Comparison of ENCODE assay signal across 8 cellular contexts in the genomic region with DNA sequence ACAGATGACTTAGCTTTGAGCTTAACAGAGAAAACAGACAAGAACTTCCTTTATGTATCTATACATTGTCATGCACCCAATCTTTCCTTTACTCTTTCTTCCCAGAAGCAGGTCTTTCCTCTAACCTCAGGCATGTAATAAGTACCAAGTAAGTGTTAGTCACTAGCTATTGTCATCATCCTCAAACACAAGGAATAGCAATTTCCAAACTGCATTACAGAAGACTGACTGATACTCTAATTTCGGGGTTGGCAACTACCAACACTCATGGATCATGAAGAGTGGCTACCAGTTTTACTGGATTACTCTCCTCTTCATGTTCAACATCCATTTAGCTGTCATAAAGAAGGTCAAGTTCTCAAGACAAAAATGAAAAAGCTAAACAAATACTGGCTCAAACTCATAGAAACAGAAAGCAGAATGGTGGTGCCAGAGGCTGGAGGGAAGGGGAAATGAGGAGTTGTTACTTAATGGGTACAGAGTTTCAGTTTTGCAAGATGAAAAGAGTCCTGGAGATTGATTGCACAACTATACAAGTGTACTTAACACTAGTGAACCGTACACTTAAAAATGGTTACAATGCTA.
DNase-seq lines count a peak whose midpoint lies in the region; ATAC-seq, FAIRE-seq and TF ChIP-seq lines count a peak whose summit lies in the region.

No MANE protein-coding gene starts in this region.

- POLR2A ChIA-PET in Panc1 (lab: Charles Lee) = interaction anchor here (0.5 kb wide), 1 partner anchor 33 kb away, joined by 3 read pairs; no protein-coding TSS in a partner anchor

- BruUV-seq in Panc1 (replicated peaks; lab: Mats Ljungman, UMichigan) = no TSS peak

- H3K27me3 ChIP-seq in Panc1 (ENCODE audit: control insufficient read depth, insufficient read depth, low read length) (no peaks in the 10 kb centered on the region), psoas muscle (ENCODE audit: insufficient read depth in 3 of 3, low read length in 2 of 3) (no peaks in the 10 kb centered on the region)

- peak; percentile 86 for FAIRE-seq in GM12891 (lab: Jason Lieb, UNC)

- no peak overlapping the region for H3K4me3 ChIP-seq in Panc1 (ENCODE audit: low read depth in 2 of 2, low read length in 2 of 2)
- H3K4me3 ChIP-seq in psoas muscle = no peak overlapping the region

- WGBS in psoas muscle, 3 donors = 64 to 88% (median 75%) methylated on average over 2 of the region's 2 CpGs

- in situ Hi-C loops in Panc1 (cut with HindIII; ENCODE audit: low pct_unique_long_range_greater_than_20kb, low sequenced_read_pairs) = no loop called here

- TF ChIP-seq CTCF in Panc1 (IDR thresholded peaks at IDR 0.05) (no peak), psoas muscle (IDR thresholded peaks at IDR 0.05) (no peak)

- DNase-seq in GM12891 (ENCODE audit: insufficient read length, low spot score) (no peak), Panc1 (ENCODE audit: low read depth, low spot score) (peak; percentile 70), psoas muscle (no peak), nucleus accumbens (lab: John Stamatoyannopoulos, UW) (no peak)
- DNase-seq in effector memory CD8-positive, alpha-beta T cell = no peak
- DNase-seq in activated effector memory CD4-positive, alpha-beta T cell treated with Interleukin-2 at 50 U/mL for 16 hours = no peak
- no peak for DNase-seq in activated CD8-positive, alpha-beta memory T cell treated with anti-CD3 and anti-CD28 coated beads, Interleukin-2, amount 50 U/mL, for 4 hours

- H3K9me3 ChIP-seq in Panc1 (ENCODE audit: control insufficient read depth, insufficient read depth, low read depth, low read length) (no peaks in the 10 kb centered on the region), psoas muscle (no peaks in the 10 kb centered on the region)

- no peaks in the 10 kb centered on the region for H3K36me3 ChIP-seq in Panc1 (ENCODE audit: control insufficient read depth, insufficient read depth, low read length)
- H3K36me3 ChIP-seq in psoas muscle (ENCODE audit: insufficient read depth in 1 of 2, low read depth in 1 of 2) = no peaks in the 10 kb centered on the region

- H3K27ac ChIP-seq in Panc1 (ENCODE audit: low read length) (no peak overlapping the region), psoas muscle (peak overlapping the region; percentile 59)

- peak overlapping the region; percentile 45 to 66 for H3K27ac Mint-ChIP-seq in effector memory CD8-positive, alpha-beta T cell

- peak; percentile 70 for ATAC-seq in HG02759 (IDR thresholded peaks at IDR 0.05; ENCODE audit: unreplicated experiment)
- peak; percentile 72; the same call in 1 of the 2 replicates for ATAC-seq in Panc1
- ATAC-seq in effector memory CD8-positive, alpha-beta T cell (replicated peaks) = peak; percentile 67
- peak; percentile 87 to 94 (median 94) for ATAC-seq in psoas muscle

- no peak for TF ChIP-seq POLR2A in GM12891 (IDR thresholded peaks at IDR 0.05; ENCODE audit: low read depth, low read length)

- peaks cover 44 to 75% of the 10 kb centered on the region in 2 donors for H3K4me1 Mint-ChIP-seq in effector memory CD8-positive, alpha-beta T cell (ENCODE audit: low read depth in 2 of 2)

- peak overlapping the region; percentile 38 to 50 for H3K4me3 Mint-ChIP-seq in effector memory CD8-positive, alpha-beta T cell

- peaks cover 24% of the 10 kb centered on the region for H3K36me3 Mint-ChIP-seq in effector memory CD8-positive, alpha-beta T cell (ENCODE audit: insufficient read depth)

- CTCF ChIA-PET in Panc1 (lab: Charles Lee) = no interaction called here

- intact Hi-C loops in Panc1 (cut with micrococcal nuclease; ENCODE audit: unreplicated experiment) (no loop called here), psoas muscle (cut with DNase I) (no loop called here)

- no peaks in the 10 kb centered on the region for H3K9me3 Mint-ChIP-seq in effector memory CD8-positive, alpha-beta T cell

- no peaks in the 10 kb centered on the region for H3K27me3 Mint-ChIP-seq in effector memory CD8-positive, alpha-beta T cell

- H3K4me1 ChIP-seq in Panc1 (ENCODE audit: control insufficient read depth, insufficient read depth, low read length) (peaks cover 22% of the 10 kb centered on the region), psoas muscle (peaks cover 64% of the 10 kb centered on the region)

TF ChIP-seq in GM12891, 5 proteins besides CTCF, POLR2A, EP300 and RAD21:
- no peak for TF ChIP-seq POU2F2 (IDR thresholded peaks at IDR 0.05; ENCODE audit: low read depth, low read length)
- TF ChIP-seq SPI1 (IDR thresholded peaks at IDR 0.05; ENCODE audit: low read depth, low read length) = peak; percentile 80
